Comparison of ENCODE assay signal across 1 cellular context in genomic region chr7:10973061-10973941, GRCh38.
A peak's percentile ranks its signal among the peaks of the same experiment; 100 is the strongest.
TF ChIP-seq lines count a peak whose summit lies in the region.

A gene with protein sequence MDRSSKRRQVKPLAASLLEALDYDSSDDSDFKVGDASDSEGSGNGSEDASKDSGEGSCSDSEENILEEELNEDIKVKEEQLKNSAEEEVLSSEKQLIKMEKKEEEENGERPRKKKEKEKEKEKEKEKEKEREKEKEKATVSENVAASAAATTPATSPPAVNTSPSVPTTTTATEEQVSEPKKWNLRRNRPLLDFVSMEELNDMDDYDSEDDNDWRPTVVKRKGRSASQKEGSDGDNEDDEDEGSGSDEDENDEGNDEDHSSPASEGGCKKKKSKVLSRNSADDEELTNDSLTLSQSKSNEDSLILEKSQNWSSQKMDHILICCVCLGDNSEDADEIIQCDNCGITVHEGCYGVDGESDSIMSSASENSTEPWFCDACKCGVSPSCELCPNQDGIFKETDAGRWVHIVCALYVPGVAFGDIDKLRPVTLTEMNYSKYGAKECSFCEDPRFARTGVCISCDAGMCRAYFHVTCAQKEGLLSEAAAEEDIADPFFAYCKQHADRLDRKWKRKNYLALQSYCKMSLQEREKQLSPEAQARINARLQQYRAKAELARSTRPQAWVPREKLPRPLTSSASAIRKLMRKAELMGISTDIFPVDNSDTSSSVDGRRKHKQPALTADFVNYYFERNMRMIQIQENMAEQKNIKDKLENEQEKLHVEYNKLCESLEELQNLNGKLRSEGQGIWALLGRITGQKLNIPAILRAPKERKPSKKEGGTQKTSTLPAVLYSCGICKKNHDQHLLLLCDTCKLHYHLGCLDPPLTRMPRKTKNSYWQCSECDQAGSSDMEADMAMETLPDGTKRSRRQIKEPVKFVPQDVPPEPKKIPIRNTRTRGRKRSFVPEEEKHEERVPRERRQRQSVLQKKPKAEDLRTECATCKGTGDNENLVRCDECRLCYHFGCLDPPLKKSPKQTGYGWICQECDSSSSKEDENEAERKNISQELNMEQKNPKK (plus strand): TSS chr7:10973872. CDS start chr7:10974324, 452 bp downstream.

TF ChIP-seq in HepG2, 621 proteins besides CTCF, POLR2A, EP300 and RAD21 (continued from another document and continues in another):
- TF ChIP-seq, protein P1, sequence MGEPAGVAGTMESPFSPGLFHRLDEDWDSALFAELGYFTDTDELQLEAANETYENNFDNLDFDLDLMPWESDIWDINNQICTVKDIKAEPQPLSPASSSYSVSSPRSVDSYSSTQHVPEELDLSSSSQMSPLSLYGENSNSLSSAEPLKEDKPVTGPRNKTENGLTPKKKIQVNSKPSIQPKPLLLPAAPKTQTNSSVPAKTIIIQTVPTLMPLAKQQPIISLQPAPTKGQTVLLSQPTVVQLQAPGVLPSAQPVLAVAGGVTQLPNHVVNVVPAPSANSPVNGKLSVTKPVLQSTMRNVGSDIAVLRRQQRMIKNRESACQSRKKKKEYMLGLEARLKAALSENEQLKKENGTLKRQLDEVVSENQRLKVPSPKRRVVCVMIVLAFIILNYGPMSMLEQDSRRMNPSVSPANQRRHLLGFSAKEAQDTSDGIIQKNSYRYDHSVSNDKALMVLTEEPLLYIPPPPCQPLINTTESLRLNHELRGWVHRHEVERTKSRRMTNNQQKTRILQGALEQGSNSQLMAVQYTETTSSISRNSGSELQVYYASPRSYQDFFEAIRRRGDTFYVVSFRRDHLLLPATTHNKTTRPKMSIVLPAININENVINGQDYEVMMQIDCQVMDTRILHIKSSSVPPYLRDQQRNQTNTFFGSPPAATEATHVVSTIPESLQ (CRISPR knock-in tag; conservative IDR thresholded peaks at IDR 0.05): 0 out of 2 replicates have a peak, but pooled peaks have one; percentile 58
- TF ChIP-seq TSC22D2 (CRISPR knock-in tag; IDR thresholded peaks at IDR 0.05; ENCODE audit: borderline replicate concordance) (peak; percentile 31; the same call in 1 of the 2 replicates), ATF2 (CRISPR knock-in tag; IDR thresholded peaks at IDR 0.05) (peak; percentile 93), NCOA1 (CRISPR knock-in tag; IDR thresholded peaks at IDR 0.05) (0 out of 2 replicates have a peak, but pooled peaks have one; percentile 12), SP140L (CRISPR knock-in tag; IDR thresholded peaks at IDR 0.05; ENCODE audit: borderline replicate concordance) (peak; percentile 99; the same call in 1 of the 2 replicates), MED1 (CRISPR knock-in tag; IDR thresholded peaks at IDR 0.05) (peak; percentile 27; the same call in 1 of the 2 replicates), ZBTB37 (CRISPR knock-in tag; IDR thresholded peaks at IDR 0.05) (no peak), ZNF605 (CRISPR knock-in tag; IDR thresholded peaks at IDR 0.05) (peak; percentile 15; the same call in 1 of the 2 replicates), MTF2 (CRISPR knock-in tag; IDR thresholded peaks at IDR 0.05; ENCODE audit: borderline replicate concordance) (peak; percentile 28; the same call in 1 of the 2 replicates), MAFG (CRISPR knock-in tag; IDR thresholded peaks at IDR 0.05) (no peak), BORCS8-MEF2B (CRISPR knock-in tag; IDR thresholded peaks at IDR 0.05) (no peak), ZNF263 (CRISPR knock-in tag; IDR thresholded peaks at IDR 0.05) (no peak), FLYWCH1 (CRISPR knock-in tag; IDR thresholded peaks at IDR 0.05) (no peak), AGO2 (optimal IDR thresholded peaks at IDR 0.05; ENCODE audit: low read depth, low read length) (peak; percentile 82), FOSL1 (CRISPR knock-in tag; IDR thresholded peaks at IDR 0.05; ENCODE audit: borderline replicate concordance) (no peak), HOXD1 (CRISPR knock-in tag; IDR thresholded peaks at IDR 0.05) (peak; percentile 82), YY1 (IDR thresholded peaks at IDR 0.05; ENCODE audit: insufficient read depth, insufficient replicate concordance, low read depth, low read length) (peak; percentile 17), ATAD3A (CRISPR knock-in tag; IDR thresholded peaks at IDR 0.05) (no peak), TBX2 (CRISPR knock-in tag; IDR thresholded peaks at IDR 0.05; ENCODE audit: borderline replicate concordance) (peak; percentile 66), MAZ (IDR thresholded peaks at IDR 0.05; ENCODE audit: borderline replicate concordance, low read depth, low read length) (no peak), MAZ (CRISPR knock-in tag; IDR thresholded peaks at IDR 0.05; ENCODE audit: low read depth) (peak; percentile 47; the same call in 1 of the 2 replicates), NFYC (CRISPR knock-in tag; IDR thresholded peaks at IDR 0.05) (peak; percentile 95), ZBTB26 (CRISPR knock-in tag; IDR thresholded peaks at IDR 0.05; ENCODE audit: borderline replicate concordance) (no peak; the same call in 1 of the 2 replicates), ZKSCAN8 (CRISPR knock-in tag; IDR thresholded peaks at IDR 0.05; ENCODE audit: borderline replicate concordance) (0 out of 2 replicates have a peak, but pooled peaks have one; percentile 20), POLR2AphosphoS5 (IDR thresholded peaks at IDR 0.05; ENCODE audit: low read depth, low read length) (peak; percentile 92), ZFP36 (IDR thresholded peaks at IDR 0.05; ENCODE audit: borderline replicate concordance, low read depth, low read length, partially characterized antibody) (no peak), NR2F6 (IDR thresholded peaks at IDR 0.05) (peak; percentile 87), NR2F6 (CRISPR knock-in tag; IDR thresholded peaks at IDR 0.05) (peak; percentile 80), ZNF563 (CRISPR knock-in tag; IDR thresholded peaks at IDR 0.05) (no peak), FOXJ3 (CRISPR knock-in tag; IDR thresholded peaks at IDR 0.05; ENCODE audit: borderline replicate concordance) (peak; percentile 53; the same call in 1 of the 2 replicates), MYC (CRISPR knock-in tag; IDR thresholded peaks at IDR 0.05; ENCODE audit: borderline replicate concordance) (peak; percentile 88), NFATC3 (CRISPR knock-in tag; IDR thresholded peaks at IDR 0.05) (peak; percentile 12; the same call in 1 of the 2 replicates), CCDC6 (CRISPR knock-in tag; IDR thresholded peaks at IDR 0.05) (no peak)
- TF ChIP-seq, protein P2, sequence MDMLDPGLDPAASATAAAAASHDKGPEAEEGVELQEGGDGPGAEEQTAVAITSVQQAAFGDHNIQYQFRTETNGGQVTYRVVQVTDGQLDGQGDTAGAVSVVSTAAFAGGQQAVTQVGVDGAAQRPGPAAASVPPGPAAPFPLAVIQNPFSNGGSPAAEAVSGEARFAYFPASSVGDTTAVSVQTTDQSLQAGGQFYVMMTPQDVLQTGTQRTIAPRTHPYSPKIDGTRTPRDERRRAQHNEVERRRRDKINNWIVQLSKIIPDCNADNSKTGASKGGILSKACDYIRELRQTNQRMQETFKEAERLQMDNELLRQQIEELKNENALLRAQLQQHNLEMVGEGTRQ (IDR thresholded peaks at IDR 0.05; ENCODE audit: low read depth, low read length): no peak
- TF ChIP-seq, protein P2 (CRISPR knock-in tag; IDR thresholded peaks at IDR 0.05; ENCODE audit: borderline replicate concordance): no peak
- TF ChIP-seq, protein P3, sequence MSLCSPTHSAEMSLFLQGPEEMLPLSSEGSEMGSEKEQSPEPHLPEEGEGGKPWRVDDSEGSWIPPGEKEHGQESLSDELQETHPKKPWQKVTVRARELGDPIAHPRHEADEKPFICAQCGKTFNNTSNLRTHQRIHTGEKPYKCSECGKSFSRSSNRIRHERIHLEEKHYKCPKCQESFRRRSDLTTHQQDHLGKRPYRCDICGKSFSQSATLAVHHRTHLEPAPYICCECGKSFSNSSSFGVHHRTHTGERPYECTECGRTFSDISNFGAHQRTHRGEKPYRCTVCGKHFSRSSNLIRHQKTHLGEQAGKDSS (CRISPR knock-in tag; IDR thresholded peaks at IDR 0.05; ENCODE audit: borderline replicate concordance, low read depth): no peak; the same call in 1 of the 2 replicates
- TF ChIP-seq, protein P4, sequence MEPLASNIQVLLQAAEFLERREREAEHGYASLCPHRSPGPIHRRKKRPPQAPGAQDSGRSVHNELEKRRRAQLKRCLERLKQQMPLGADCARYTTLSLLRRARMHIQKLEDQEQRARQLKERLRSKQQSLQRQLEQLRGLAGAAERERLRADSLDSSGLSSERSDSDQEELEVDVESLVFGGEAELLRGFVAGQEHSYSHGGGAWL (CRISPR knock-in tag; IDR thresholded peaks at IDR 0.05): no peak
- TF ChIP-seq, protein P5, sequence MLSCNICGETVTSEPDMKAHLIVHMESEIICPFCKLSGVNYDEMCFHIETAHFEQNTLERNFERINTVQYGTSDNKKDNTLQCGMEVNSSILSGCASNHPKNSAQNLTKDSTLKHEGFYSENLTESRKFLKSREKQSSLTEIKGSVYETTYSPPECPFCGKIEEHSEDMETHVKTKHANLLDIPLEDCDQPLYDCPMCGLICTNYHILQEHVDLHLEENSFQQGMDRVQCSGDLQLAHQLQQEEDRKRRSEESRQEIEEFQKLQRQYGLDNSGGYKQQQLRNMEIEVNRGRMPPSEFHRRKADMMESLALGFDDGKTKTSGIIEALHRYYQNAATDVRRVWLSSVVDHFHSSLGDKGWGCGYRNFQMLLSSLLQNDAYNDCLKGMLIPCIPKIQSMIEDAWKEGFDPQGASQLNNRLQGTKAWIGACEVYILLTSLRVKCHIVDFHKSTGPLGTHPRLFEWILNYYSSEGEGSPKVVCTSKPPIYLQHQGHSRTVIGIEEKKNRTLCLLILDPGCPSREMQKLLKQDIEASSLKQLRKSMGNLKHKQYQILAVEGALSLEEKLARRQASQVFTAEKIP (CRISPR knock-in tag; IDR thresholded peaks at IDR 0.05; ENCODE audit: borderline replicate concordance): no peak
- TF ChIP-seq, protein P6, sequence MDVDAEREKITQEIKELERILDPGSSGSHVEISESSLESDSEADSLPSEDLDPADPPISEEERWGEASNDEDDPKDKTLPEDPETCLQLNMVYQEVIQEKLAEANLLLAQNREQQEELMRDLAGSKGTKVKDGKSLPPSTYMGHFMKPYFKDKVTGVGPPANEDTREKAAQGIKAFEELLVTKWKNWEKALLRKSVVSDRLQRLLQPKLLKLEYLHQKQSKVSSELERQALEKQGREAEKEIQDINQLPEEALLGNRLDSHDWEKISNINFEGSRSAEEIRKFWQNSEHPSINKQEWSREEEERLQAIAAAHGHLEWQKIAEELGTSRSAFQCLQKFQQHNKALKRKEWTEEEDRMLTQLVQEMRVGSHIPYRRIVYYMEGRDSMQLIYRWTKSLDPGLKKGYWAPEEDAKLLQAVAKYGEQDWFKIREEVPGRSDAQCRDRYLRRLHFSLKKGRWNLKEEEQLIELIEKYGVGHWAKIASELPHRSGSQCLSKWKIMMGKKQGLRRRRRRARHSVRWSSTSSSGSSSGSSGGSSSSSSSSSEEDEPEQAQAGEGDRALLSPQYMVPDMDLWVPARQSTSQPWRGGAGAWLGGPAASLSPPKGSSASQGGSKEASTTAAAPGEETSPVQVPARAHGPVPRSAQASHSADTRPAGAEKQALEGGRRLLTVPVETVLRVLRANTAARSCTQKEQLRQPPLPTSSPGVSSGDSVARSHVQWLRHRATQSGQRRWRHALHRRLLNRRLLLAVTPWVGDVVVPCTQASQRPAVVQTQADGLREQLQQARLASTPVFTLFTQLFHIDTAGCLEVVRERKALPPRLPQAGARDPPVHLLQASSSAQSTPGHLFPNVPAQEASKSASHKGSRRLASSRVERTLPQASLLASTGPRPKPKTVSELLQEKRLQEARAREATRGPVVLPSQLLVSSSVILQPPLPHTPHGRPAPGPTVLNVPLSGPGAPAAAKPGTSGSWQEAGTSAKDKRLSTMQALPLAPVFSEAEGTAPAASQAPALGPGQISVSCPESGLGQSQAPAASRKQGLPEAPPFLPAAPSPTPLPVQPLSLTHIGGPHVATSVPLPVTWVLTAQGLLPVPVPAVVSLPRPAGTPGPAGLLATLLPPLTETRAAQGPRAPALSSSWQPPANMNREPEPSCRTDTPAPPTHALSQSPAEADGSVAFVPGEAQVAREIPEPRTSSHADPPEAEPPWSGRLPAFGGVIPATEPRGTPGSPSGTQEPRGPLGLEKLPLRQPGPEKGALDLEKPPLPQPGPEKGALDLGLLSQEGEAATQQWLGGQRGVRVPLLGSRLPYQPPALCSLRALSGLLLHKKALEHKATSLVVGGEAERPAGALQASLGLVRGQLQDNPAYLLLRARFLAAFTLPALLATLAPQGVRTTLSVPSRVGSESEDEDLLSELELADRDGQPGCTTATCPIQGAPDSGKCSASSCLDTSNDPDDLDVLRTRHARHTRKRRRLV (CRISPR knock-in tag; IDR thresholded peaks at IDR 0.05): no peak
